22 cellular contexts compared by ENCODE assay signal in genomic region chr19:13363954-13364353, GRCh38.
DNase-seq lines count a peak whose midpoint lies in the region; ATAC-seq and TF ChIP-seq lines count a peak whose summit lies in the region.
"Had no signal": no experiment of that assay in that cellular context is flagged by ENCODE, and none has a peak within 500 bp of the region (broad histone marks: within the 10 kb centered on the region; RNA-seq: fewer than 3 reads in every experiment).

No MANE protein-coding gene starts in this region.

- no peak overlapping the region for H2AFZ ChIP-seq in GM23338
- H2AFZ ChIP-seq in neuronal stem cell (ENCODE audit: low read length), result no peak overlapping the region
- H2AFZ ChIP-seq: GM23248 had no signal

- H3K4me3 Mint-ChIP-seq in GM23338, result no peak overlapping the region
- no peak overlapping the region for H3K4me3 Mint-ChIP-seq in WTC11
- no peak overlapping the region for H3K4me3 Mint-ChIP-seq in endodermal cell
- H3K4me3 Mint-ChIP-seq: CD4-positive, alpha-beta memory T cell; HFFc6 had no signal

- H3K4ac ChIP-seq in neuronal stem cell (ENCODE audit: low read length), result no peak overlapping the region

- H3K18ac ChIP-seq in neuronal stem cell (ENCODE audit: low read length), result no peak overlapping the region

- ATAC-seq in GM23338 (peak; percentile 71), WTC11 (peak; percentile 56), GM21576 (IDR thresholded peaks at IDR 0.05; ENCODE audit: unreplicated experiment) (no peak), GM19463 (IDR thresholded peaks at IDR 0.05; ENCODE audit: unreplicated experiment) (no peak)
- ATAC-seq: A549 had no signal

- no peak overlapping the region for H2BK15ac ChIP-seq in neuronal stem cell (ENCODE audit: low read length)

- no peak for DNase-seq in GM23338 (ENCODE audit: low spot score)
- DNase-seq in WTC11 (ENCODE audit: low spot score), result no peak
- DNase-seq in endodermal cell, result peak; percentile 45
- no peak for DNase-seq in neuronal stem cell (ENCODE audit: low spot score)
- DNase-seq in C1 segment of cervical spinal cord (lab: John Stamatoyannopoulos, UW), result no peak
- DNase-seq in WERI-Rb-1, result no peak
- DNase-seq: 8988T; ACHN; AML-193; BE2C; CD4-positive, alpha-beta memory T cell; COR-L47; DMS79; EL; GF-D8; GM23248; HFFc6 had no signal

- H2BK12ac ChIP-seq in neuronal stem cell (ENCODE audit: low read length), result no peak overlapping the region

- H4K91ac ChIP-seq in neuronal stem cell (ENCODE audit: low read depth, low read length, poor library complexity), result peak overlapping the region; percentile 41

- no peaks in the 10 kb centered on the region for H4K20me1 ChIP-seq in GM23338 (replicated peaks; ENCODE audit: insufficient read depth)
- H4K20me1 ChIP-seq: BLaER1 treated with 17β-estradiol and CSF1 and Interleukin-3, amounts not matched to agents 10 nM and 100 nM had no signal

- 78% methylated on average over 3 to 5 of the region's 5 CpGs for WGBS in endodermal cell (ENCODE audit: insufficient coverage in 1 of 2, insufficient read length in 1 of 2), 2 experiments
- WGBS in neuronal stem cell (ENCODE audit: extremely low coverage in 2 of 2, insufficient read length in 2 of 2, insufficient replicate concordance in 1 of 2), 2 donors, result no CpG with 5 or more reads among the region's 5 CpGs

- no peaks in the 10 kb centered on the region; the same call in 1 of the 2 replicates for H3K4me1 ChIP-seq in GM23338 (ENCODE audit: insufficient read depth)
- no peaks in the 10 kb centered on the region for H3K4me1 ChIP-seq in endodermal cell (ENCODE audit: control insufficient read depth, insufficient read depth, low read length)
- no peaks in the 10 kb centered on the region for H3K4me1 ChIP-seq in neuronal stem cell (ENCODE audit: control insufficient read depth in 2 of 2, insufficient read depth in 1 of 2, low read depth in 1 of 2, low read length in 2 of 2)
- H3K4me1 ChIP-seq: A549; BE2C; BLaER1 treated with 17β-estradiol and CSF1 and Interleukin-3, amounts not matched to agents 10 nM and 100 nM; HAP-1 had no signal

- TF ChIP-seq CTCF in GM23338 (conservative IDR thresholded peaks at IDR 0.05; ENCODE audit: low read depth in 2 of 2) (no peak), WTC11 (IDR thresholded peaks at IDR 0.05) (no peak), endodermal cell (conservative IDR thresholded peaks at IDR 0.05) (no peak), WERI-Rb-1 (IDR thresholded peaks at IDR 0.05; ENCODE audit: low read depth, low read length) (no peak)

- H2BK120ac ChIP-seq in neuronal stem cell (ENCODE audit: low read depth, low read length), result no peak overlapping the region

- H3K9ac ChIP-seq in endodermal cell (ENCODE audit: extremely low read depth, low read length, poor library complexity, severe bottlenecking) (no peak overlapping the region), neuronal stem cell (ENCODE audit: low read depth, low read length, poor library complexity) (no peak overlapping the region)
- H3K9ac ChIP-seq: BLaER1 treated with 17β-estradiol and CSF1 and Interleukin-3, amounts not matched to agents 10 nM and 100 nM; GM23248 had no signal

- H3K9me3 ChIP-seq in endodermal cell (ENCODE audit: control insufficient read depth, low read length) (no peaks in the 10 kb centered on the region), neuronal stem cell (replicated peaks in 1 of 2; ENCODE audit: control insufficient read depth in 2 of 2, insufficient read depth in 1 of 2, low read depth in 1 of 2, low read length in 2 of 2) (peaks cover 0 to 8% of the 10 kb centered on the region in 2 donors), WERI-Rb-1 (ENCODE audit: severe bottlenecking) (peaks cover 4% of the 10 kb centered on the region)
- H3K9me3 ChIP-seq: BE2C, HAP-1 had no signal

- no peaks in the 10 kb centered on the region for H3K36me3 ChIP-seq in GM23338 (ENCODE audit: insufficient read depth)
- no peaks in the 10 kb centered on the region for H3K36me3 ChIP-seq in endodermal cell (ENCODE audit: control insufficient read depth, insufficient read depth, low read length)
- H3K36me3 ChIP-seq in neuronal stem cell (replicated peaks in 1 of 2; ENCODE audit: control insufficient read depth in 2 of 2, insufficient read depth in 2 of 2, low read length in 2 of 2), result peaks cover 0 to 6% of the 10 kb centered on the region in 2 donors
- H3K36me3 ChIP-seq in WERI-Rb-1, result no peaks in the 10 kb centered on the region
- H3K36me3 ChIP-seq: BE2C; BLaER1 treated with 17β-estradiol and CSF1 and Interleukin-3, amounts not matched to agents 10 nM and 100 nM; HAP-1 had no signal

- H3K27me3 ChIP-seq in GM23338 (ENCODE audit: insufficient read depth) (no peaks in the 10 kb centered on the region), endodermal cell (ENCODE audit: control insufficient read depth, insufficient read depth, low read length, poor library complexity, severe bottlenecking) (no peaks in the 10 kb centered on the region), neuronal stem cell (ENCODE audit: control insufficient read depth in 3 of 3, insufficient read depth in 3 of 3, low read depth in 1 of 3, low read length in 3 of 3) (no peaks in the 10 kb centered on the region), WERI-Rb-1 (ENCODE audit: insufficient read depth, low read depth, severe bottlenecking) (peaks cover 70% of the 10 kb centered on the region)
- H3K27me3 ChIP-seq: BLaER1 treated with 17β-estradiol and CSF1 and Interleukin-3, amounts not matched to agents 10 nM and 100 nM had no signal

- H3K27me3 Mint-ChIP-seq in GM23338 (ENCODE audit: insufficient read depth, low read depth, poor library complexity) (peaks cover 6% of the 10 kb centered on the region), WTC11 (ENCODE audit: low read depth) (no peaks in the 10 kb centered on the region), endodermal cell (ENCODE audit: insufficient read depth) (no peaks in the 10 kb centered on the region)

- peaks cover 4% of the 10 kb centered on the region; the same call in 2 of the 3 replicates for H3K9me3 Mint-ChIP-seq in GM23338
- H3K9me3 Mint-ChIP-seq in WTC11, result peaks cover 8% of the 10 kb centered on the region
- H3K9me3 Mint-ChIP-seq in endodermal cell, result peaks cover 9% of the 10 kb centered on the region

- CTCF ChIA-PET in WTC11 (lab: Charles Lee), result interaction anchor here (0.8 to 2.1 kb wide), 4 partner anchors 31 to 221 kb away, joined by 3 to 9 read pairs (median 6); no protein-coding TSS in a partner anchor

- H3K79me1 ChIP-seq in neuronal stem cell (ENCODE audit: low read depth, low read length), result no peaks in the 10 kb centered on the region

- H3K27ac Mint-ChIP-seq in GM23338, result no peak overlapping the region; the same call in 1 of the 2 replicates
- H3K27ac Mint-ChIP-seq in WTC11, result peak overlapping the region; percentile 83
- no peak overlapping the region for H3K27ac Mint-ChIP-seq in endodermal cell
- H3K27ac Mint-ChIP-seq: CD4-positive, alpha-beta memory T cell; HFFc6 had no signal

- H3K23ac ChIP-seq in neuronal stem cell (ENCODE audit: low read depth, low read length, poor library complexity), result no peak overlapping the region

- no peaks in the 10 kb centered on the region for H3K9me2 ChIP-seq in GM23338 (ENCODE audit: insufficient read depth)

- no peak overlapping the region for H3K14ac ChIP-seq in neuronal stem cell (ENCODE audit: low read length)

- H3K4me3 ChIP-seq in GM23338, result no peak overlapping the region
- no peak overlapping the region for H3K4me3 ChIP-seq in endodermal cell (ENCODE audit: low read length)
- no peak overlapping the region for H3K4me3 ChIP-seq in neuronal stem cell (ENCODE audit: low read length in 2 of 2)
- no peak overlapping the region for H3K4me3 ChIP-seq in WERI-Rb-1 (ENCODE audit: low read depth, low read length)
- H3K4me3 ChIP-seq: A549; BLaER1 treated with 17β-estradiol and CSF1 and Interleukin-3, amounts not matched to agents 10 nM and 100 nM; GM23248; HAP-1 had no signal

- H3K4me1 Mint-ChIP-seq in GM23338 (peaks cover 7% of the 10 kb centered on the region; the same call in 2 of the 3 replicates), WTC11 (peaks cover 8% of the 10 kb centered on the region; the same call in 1 of the 2 replicates), endodermal cell (no peaks in the 10 kb centered on the region)
- H3K4me1 Mint-ChIP-seq: CD4-positive, alpha-beta memory T cell had no signal

- H3K27ac ChIP-seq in GM23338 (ENCODE audit: low read depth), result no peak overlapping the region
- H3K27ac ChIP-seq in endodermal cell (ENCODE audit: low read depth, low read length), result no peak overlapping the region
- H3K27ac ChIP-seq in neuronal stem cell (replicated peaks; ENCODE audit: low read length), result no peak overlapping the region
- no peak overlapping the region for H3K27ac ChIP-seq in WERI-Rb-1
- H3K27ac ChIP-seq: A549; BLaER1 treated with 17β-estradiol and CSF1 and Interleukin-3, amounts not matched to agents 10 nM and 100 nM; GM23248 had no signal

- POLR2A ChIA-PET in WTC11 (lab: Charles Lee), result interaction anchor here (1.2 kb wide), 1 partner anchor 96 kb away, joined by 3 read pairs; no protein-coding TSS in a partner anchor

- H3K36me3 Mint-ChIP-seq in GM23338 (ENCODE audit: low read depth) (peaks cover 18% of the 10 kb centered on the region), WTC11 (peaks cover 21% of the 10 kb centered on the region), endodermal cell (ENCODE audit: low read depth) (peaks cover 3% of the 10 kb centered on the region)

- H3K79me2 ChIP-seq in GM23338 (replicated peaks; ENCODE audit: insufficient read depth), result no peaks in the 10 kb centered on the region

- H4K8ac ChIP-seq in neuronal stem cell (ENCODE audit: low read depth, low read length), result no peak overlapping the region

- no peak overlapping the region for H3K4me2 ChIP-seq in GM23338
- H3K4me2 ChIP-seq in neuronal stem cell (ENCODE audit: insufficient read depth, low read length, poor library complexity, severe bottlenecking), result no peak overlapping the region
- H3K4me2 ChIP-seq: A549; BLaER1 treated with 17β-estradiol and CSF1 and Interleukin-3, amounts not matched to agents 10 nM and 100 nM had no signal

- H3F3A ChIP-seq in GM23338 (replicated peaks; ENCODE audit: low read depth), result no peaks in the 10 kb centered on the region

- no peak overlapping the region for H2BK5ac ChIP-seq in neuronal stem cell (ENCODE audit: low read length)

- H2AK5ac ChIP-seq in neuronal stem cell (ENCODE audit: low read depth, low read length), result no peak overlapping the region

TF ChIP-seq in WTC11, 78 proteins besides CTCF, POLR2A, EP300 and RAD21 (continues in another document):
- TF ChIP-seq ZNF671 (CRISPR knock-in tag; IDR thresholded peaks at IDR 0.05), result no peak
- no peak for TF ChIP-seq KAT7 (CRISPR knock-in tag; IDR thresholded peaks at IDR 0.05; ENCODE audit: borderline replicate concordance)
- no peak for TF ChIP-seq CDX4 (CRISPR knock-in tag; IDR thresholded peaks at IDR 0.05; ENCODE audit: borderline replicate concordance)
- no peak for TF ChIP-seq SMAD3 (CRISPR knock-in tag; IDR thresholded peaks at IDR 0.05; ENCODE audit: borderline replicate concordance)
- no peak for TF ChIP-seq ZNF138 (CRISPR knock-in tag; conservative IDR thresholded peaks at IDR 0.05)
- no peak for TF ChIP-seq ATF1 (CRISPR knock-in tag; IDR thresholded peaks at IDR 0.05)

Comparison
In these comparisons a context has a peak if more than half of its experiments do, and no peak if none do; other contexts are left out.
1. ATAC-seq: peak in GM23338 (single experiment) and WTC11 (single experiment); none in GM21576 (single experiment) and GM19463 (single experiment).